In the genomic region with DNA sequence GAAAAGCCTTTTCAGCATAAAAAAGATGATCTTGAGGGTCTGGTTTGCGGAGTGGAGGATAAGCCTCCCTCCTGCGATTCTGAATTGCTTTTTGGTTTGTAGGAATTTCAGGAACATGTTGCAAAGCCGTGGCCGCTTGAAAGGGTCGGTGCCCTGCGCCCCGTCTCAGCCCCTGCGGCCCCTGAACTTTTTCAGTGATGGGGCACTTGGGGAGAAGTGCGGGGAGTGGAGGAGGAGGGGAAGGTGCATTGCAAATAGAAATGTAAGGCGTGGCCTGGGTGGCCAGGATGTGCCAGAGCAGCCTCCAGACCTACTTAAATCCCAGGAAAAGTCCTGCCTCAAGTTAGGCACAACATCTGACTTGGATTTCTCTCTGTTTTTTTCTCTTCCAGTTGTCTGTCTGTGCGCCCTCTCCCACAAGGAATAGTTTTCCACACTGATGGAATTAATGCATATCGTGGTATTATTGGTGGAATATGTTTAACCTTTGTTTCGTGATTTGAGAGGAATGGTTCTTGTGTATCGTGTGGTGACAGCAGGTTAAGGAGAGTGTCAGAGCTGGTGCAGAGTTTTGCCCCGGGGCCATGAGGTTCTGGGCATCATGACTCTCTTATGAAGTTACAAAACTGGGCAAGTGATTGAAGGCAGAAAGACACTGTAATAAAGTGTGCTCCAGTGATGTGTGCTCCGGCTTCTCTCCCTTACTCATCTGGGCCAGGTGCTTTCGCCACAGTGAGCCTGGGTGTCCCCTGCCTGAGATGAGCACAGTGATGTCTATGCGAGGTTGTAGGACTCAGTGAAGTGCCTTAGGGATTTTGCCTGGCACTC, we compare ENCODE assay signal across 8 cellular contexts.
DNase-seq lines count a peak whose midpoint lies in the region; ATAC-seq lines count a peak whose summit lies in the region.

No MANE protein-coding gene starts in this region.

- H3K4me1 Mint-ChIP-seq in activated CD4-positive, alpha-beta T cell treated with anti-CD3 and anti-CD28 coated beads for 36 hours, result peaks cover 65% of the 10 kb centered on the region
- H3K4me1 Mint-ChIP-seq in activated naive CD8-positive, alpha-beta T cell (ENCODE audit: low read depth), result peaks cover 73% of the 10 kb centered on the region

- no peaks in the 10 kb centered on the region for H3K36me3 Mint-ChIP-seq in activated CD4-positive, alpha-beta T cell treated with anti-CD3 and anti-CD28 coated beads for 36 hours (ENCODE audit: low read depth)
- H3K36me3 Mint-ChIP-seq in activated naive CD8-positive, alpha-beta T cell, result no peaks in the 10 kb centered on the region

- H3K27ac ChIP-seq in substantia nigra (ENCODE audit: low read depth, low read length, poor library complexity, severe bottlenecking), result peak overlapping the region; percentile 98

- POLR2A ChIA-PET in activated CD4-positive, alpha-beta T cell treated with anti-CD3 and anti-CD28 coated beads for 36 hours (lab: Charles Lee), result no interaction called here

- H3K27ac Mint-ChIP-seq in activated CD4-positive, alpha-beta T cell treated with anti-CD3 and anti-CD28 coated beads for 36 hours, result peak overlapping the region; percentile 94
- H3K27ac Mint-ChIP-seq in activated naive CD8-positive, alpha-beta T cell, result peak overlapping the region; percentile 88

- intact Hi-C loops in activated CD4-positive, alpha-beta T cell treated with anti-CD3 and anti-CD28 coated beads for 36 hours (cut with DNase I, micrococcal nuclease), result loop anchor here (1.0 kb wide), 3 partner anchors 206 to 306 kb away; a partner anchor contains a TSS

- DNase-seq in activated CD4-positive, alpha-beta T cell treated with anti-CD3 and anti-CD28 coated beads for 36 hours, result peak; percentile 8
- no peak for DNase-seq in activated CD4-positive, alpha-beta T cell treated with anti-CD3 and anti-CD28 coated beads, Interleukin-2, amount 50 U/mL, for 4 hours
- peak; percentile 33 for DNase-seq in iPS-NIHi11 (ENCODE audit: low spot score)
- DNase-seq in substantia nigra (lab: John Stamatoyannopoulos, UW), result no peak
- no peak for DNase-seq in ureter (ENCODE audit: low spot score)
- no peak for DNase-seq in NCI-H1105 (lab: John Stamatoyannopoulos, UW)
- DNase-seq in NCI-H1930 (lab: John Stamatoyannopoulos, UW), result no peak

- peak overlapping the region; percentile 86 for H3K4me3 Mint-ChIP-seq in activated CD4-positive, alpha-beta T cell treated with anti-CD3 and anti-CD28 coated beads for 36 hours
- H3K4me3 Mint-ChIP-seq in activated naive CD8-positive, alpha-beta T cell, result peak overlapping the region; percentile 95

- CTCF ChIA-PET in activated CD4-positive, alpha-beta T cell treated with anti-CD3 and anti-CD28 coated beads for 36 hours (lab: Charles Lee), result interaction anchor here (0.6 to 1.2 kb wide), 2 partner anchors 13 to 82 kb away, joined by 3 to 4 read pairs; no protein-coding TSS in a partner anchor

- no peaks in the 10 kb centered on the region for H3K9me3 Mint-ChIP-seq in activated CD4-positive, alpha-beta T cell treated with anti-CD3 and anti-CD28 coated beads for 36 hours (ENCODE audit: low read depth)
- H3K9me3 Mint-ChIP-seq in activated naive CD8-positive, alpha-beta T cell (ENCODE audit: low read depth), result no peaks in the 10 kb centered on the region

- no peak for ATAC-seq in activated CD4-positive, alpha-beta T cell treated with anti-CD3 and anti-CD28 coated beads for 36 hours

- H3K27me3 Mint-ChIP-seq in activated CD4-positive, alpha-beta T cell treated with anti-CD3 and anti-CD28 coated beads for 36 hours, result no peaks in the 10 kb centered on the region
- H3K27me3 Mint-ChIP-seq in activated naive CD8-positive, alpha-beta T cell, result no peaks in the 10 kb centered on the region

Comparison
In these comparisons a context has a peak if more than half of its experiments do, and no peak if none do; other contexts are left out.
1. DNase-seq: peak in activated CD4-positive, alpha-beta T cell treated with anti-CD3 and anti-CD28 coated beads for 36 hours (single experiment) and iPS-NIHi11 (single experiment); none in activated CD4-positive, alpha-beta T cell treated with anti-CD3 and anti-CD28 coated beads, Interleukin-2, amount 50 U/mL, for 4 hours (0 of 2), substantia nigra (0 of 49), ureter (single experiment), NCI-H1105 (single experiment) and NCI-H1930 (0 of 2).